13 cellular contexts compared by ENCODE assay signal in genomic region chr15:74865316-74865715, GRCh38. TPM values are rescaled to one million over a fixed set of nuclear protein-coding genes. Genes with fewer than 3 reads are reported as not detected.
DNase-seq lines count a peak whose midpoint lies in the region; ATAC-seq and TF ChIP-seq lines count a peak whose summit lies in the region.
"Had no signal": no experiment of that assay in that cellular context is flagged by ENCODE, and none has a peak within 500 bp of the region (broad histone marks: within the 10 kb centered on the region; RNA-seq: fewer than 3 reads in every experiment).

No MANE protein-coding gene starts in this region.

- no peaks in the 10 kb centered on the region for H3K27me3 Mint-ChIP-seq in CD4-positive, alpha-beta T cell
- H3K27me3 Mint-ChIP-seq in brain, result no peaks in the 10 kb centered on the region
- no peaks in the 10 kb centered on the region for H3K27me3 Mint-ChIP-seq in natural killer cell treated with Interleukin-12 subunit alpha and Interleukin-12 subunit beta and Interleukin-15 and Interleukin-18, amount 100 ng/mL, for 72 hours

- peak overlapping the region; percentile 48 for H3K4me3 Mint-ChIP-seq in CD4-positive, alpha-beta T cell
- H3K4me3 Mint-ChIP-seq in brain, result no peak overlapping the region
- H3K4me3 Mint-ChIP-seq in natural killer cell treated with Interleukin-12 subunit alpha and Interleukin-12 subunit beta and Interleukin-15 and Interleukin-18, amount 100 ng/mL, for 72 hours, result no peak overlapping the region

- H3K27ac ChIP-seq in CD4-positive, alpha-beta T cell (ENCODE audit: low read depth, low read length), result no peak overlapping the region
- no peak overlapping the region for H3K27ac ChIP-seq in HCT116 (ENCODE audit: low read depth, low read length)

- peaks cover 0 to 8% of the 10 kb centered on the region in 2 experiments; a peak in 1 of 4 replicates for H3K36me3 ChIP-seq in HCT116 (ENCODE audit: control insufficient read depth in 1 of 2, insufficient read depth in 2 of 2, low read length in 2 of 2)

- in situ Hi-C loops in GM13976 (cut with MboI; ENCODE audit: low sequenced_read_pairs, unreplicated experiment), result no loop called here

- H3K4me2 ChIP-seq in HCT116 (ENCODE audit: low read length), result peak overlapping the region; percentile 54

- CTCF ChIA-PET in CD4-positive, alpha-beta T cell (lab: Charles Lee), result interaction anchor here (0.7 kb wide), 1 partner anchor 41 kb away, joined by 3 read pairs; the partner anchor contains the start of gene FAM219B
- CTCF ChIA-PET in HCT116 (lab: Charles Lee), result no interaction called here

- H3K9me2 ChIP-seq in HCT116 (ENCODE audit: insufficient read depth), result no peaks in the 10 kb centered on the region

- 0 out of 4 replicates have a peak overlapping the region, but pooled peaks of 1 of the 2 experiments have one; percentile 1 for H3K4me3 ChIP-seq in HCT116 (replicated peaks in 1 of 2; ENCODE audit: low read depth in 1 of 2, low read length in 2 of 2)

- no peaks in the 10 kb centered on the region for H3K9me3 Mint-ChIP-seq in CD4-positive, alpha-beta T cell
- H3K9me3 Mint-ChIP-seq in brain, result peaks cover 0 to 4% (median 0%) of the 10 kb centered on the region in 5 experiments
- no peaks in the 10 kb centered on the region for H3K9me3 Mint-ChIP-seq in natural killer cell treated with Interleukin-12 subunit alpha and Interleukin-12 subunit beta and Interleukin-15 and Interleukin-18, amount 100 ng/mL, for 72 hours

- H3K36me3 Mint-ChIP-seq in CD4-positive, alpha-beta T cell (ENCODE audit: low read depth), result peaks cover 45% of the 10 kb centered on the region
- H3K36me3 Mint-ChIP-seq in brain, result peaks cover 21% of the 10 kb centered on the region
- H3K36me3 Mint-ChIP-seq in natural killer cell treated with Interleukin-12 subunit alpha and Interleukin-12 subunit beta and Interleukin-15 and Interleukin-18, amount 100 ng/mL, for 72 hours, result peaks cover 4% of the 10 kb centered on the region

- intact Hi-C loops in CD4-positive, alpha-beta T cell (cut with DNase I, micrococcal nuclease), result no loop called here
- intact Hi-C loops in HCT116 (cut with micrococcal nuclease), result no loop called here

- no peak for TF ChIP-seq POLR2A in HCT116 (IDR thresholded peaks at IDR 0.05; ENCODE audit: borderline replicate concordance, extremely low read depth, insufficient read depth, insufficient read length)

- no peaks in the 10 kb centered on the region for H3K9me3 ChIP-seq in CD4-positive, alpha-beta T cell (ENCODE audit: control insufficient read depth, low read length)
- H3K9me3 ChIP-seq in HCT116 (ENCODE audit: control insufficient read depth in 1 of 2, insufficient read depth in 1 of 2, low read depth in 1 of 2, low read length in 2 of 2), result no peaks in the 10 kb centered on the region

- peaks cover 63% of the 10 kb centered on the region for H3K4me1 Mint-ChIP-seq in CD4-positive, alpha-beta T cell (ENCODE audit: low read depth)
- peaks cover 40% of the 10 kb centered on the region for H3K4me1 Mint-ChIP-seq in brain
- H3K4me1 Mint-ChIP-seq in natural killer cell treated with Interleukin-12 subunit alpha and Interleukin-12 subunit beta and Interleukin-15 and Interleukin-18, amount 100 ng/mL, for 72 hours (ENCODE audit: low read depth in 2 of 2), result peaks cover 56 to 59% of the 10 kb centered on the region in 2 donors

- H3K27ac Mint-ChIP-seq in CD4-positive, alpha-beta T cell, result peak overlapping the region; percentile 79
- peak overlapping the region in 3 of 5 experiments; percentile 39 to 85 (median 55) for H3K27ac Mint-ChIP-seq in brain
- H3K27ac Mint-ChIP-seq in natural killer cell treated with Interleukin-12 subunit alpha and Interleukin-12 subunit beta and Interleukin-15 and Interleukin-18, amount 100 ng/mL, for 72 hours, result peak overlapping the region; percentile 73 to 74

- H3K9ac ChIP-seq in HCT116 (ENCODE audit: low read length), result no peak overlapping the region

- RAD21 ChIA-PET in HCT116 (lab: Charles Lee; ENCODE audit: low non-redundant PET in 1 of 2, low total read pairs in 2 of 2, uncharacterized antibody in 2 of 2, unreplicated experiment in 2 of 2), result no interaction called here

- DNase-seq in CD4-positive, alpha-beta T cell, result no peak
- DNase-seq in HCT116 (ENCODE audit: low read depth, low spot score), result no peak
- no peak for DNase-seq in natural killer cell treated with Interleukin-12 subunit alpha and Interleukin-12 subunit beta and Interleukin-15 and Interleukin-18, amount 100 ng/mL, for 72 hours (ENCODE audit: low spot score)
- no peak for DNase-seq in GM13976 (ENCODE audit: low spot score)
- DNase-seq in stimulated activated CD4-positive, alpha-beta T cell treated with anti-CD3 and anti-CD28 coated beads, Interleukin-15, amount 100 ng/mL, for 24 hours, result no peak
- DNase-seq: anterior cingulate cortex, NCI-H1092 treated with DMSO at 0.1 percent for 48 hours, NCI-H446 had no signal

- no peak for ATAC-seq in CD4-positive, alpha-beta T cell (ENCODE audit: poor library complexity)
- ATAC-seq in HCT116 (no peak), HG03159 (IDR thresholded peaks at IDR 0.05; ENCODE audit: unreplicated experiment) (no peak)
- no peak for ATAC-seq in natural killer cell treated with Interleukin-12 subunit alpha and Interleukin-12 subunit beta and Interleukin-15 and Interleukin-18, amount 100 ng/mL, for 72 hours
- ATAC-seq: right cardiac atrium had no signal

- H2AFZ ChIP-seq in HCT116 (ENCODE audit: low read depth, low read length, poor library complexity, severe bottlenecking), result no peak overlapping the region

- H4K20me1 ChIP-seq in HCT116 (ENCODE audit: insufficient read depth), result no peaks in the 10 kb centered on the region

- H3K27me3 ChIP-seq in CD4-positive, alpha-beta T cell (ENCODE audit: control insufficient read depth, insufficient read depth, low read length), result no peaks in the 10 kb centered on the region
- H3K27me3 ChIP-seq in HCT116 (ENCODE audit: insufficient read depth, low read length), result no peaks in the 10 kb centered on the region

- no peak for TF ChIP-seq CTCF in CD4-positive, alpha-beta T cell (IDR thresholded peaks at IDR 0.05)
- TF ChIP-seq CTCF in HCT116 (IDR thresholded peaks at IDR 0.05 in 2 of 3, conservative IDR thresholded peaks at IDR 0.05 in 1 of 3; ENCODE audit: borderline replicate concordance in 1 of 3, insufficient read depth in 1 of 3, low read depth in 2 of 3, low read length in 2 of 3) (no peak), brain (conservative IDR thresholded peaks at IDR 0.05) (no peak), GM13976 (IDR thresholded peaks at IDR 0.05; ENCODE audit: borderline replicate concordance, control extremely low read depth, extremely low read depth, insufficient read depth, missing control alignments) (no peak)

- peaks cover 18 to 47% of the 10 kb centered on the region in 2 experiments for H3K4me1 ChIP-seq in HCT116 (ENCODE audit: control insufficient read depth in 1 of 2, insufficient read depth in 2 of 2, low read length in 2 of 2)

- peaks cover 72% of the 10 kb centered on the region for H3K79me2 ChIP-seq in HCT116 (ENCODE audit: insufficient read depth, low read length)

- POLR2A ChIA-PET in CD4-positive, alpha-beta T cell (lab: Charles Lee), result no interaction called here
- POLR2A ChIA-PET in HCT116 (lab: Charles Lee), result interaction anchor here (0.6 kb wide), 2 partner anchors 9 to 79 kb away, joined by 3 to 6 read pairs; no protein-coding TSS in a partner anchor

- no TSS peak for BruUV-seq in HCT116 (replicated peaks; lab: Mats Ljungman, UMichigan)

- no peak for TF ChIP-seq RAD21 in HCT116 (IDR thresholded peaks at IDR 0.05; ENCODE audit: low read depth)

TF ChIP-seq in HCT116, 20 proteins besides CTCF, POLR2A, EP300 and RAD21 (continues in another document):
- TF ChIP-seq EZH2phosphoT487 (IDR thresholded peaks at IDR 0.05; ENCODE audit: borderline replicate concordance), result no peak
- no peak for TF ChIP-seq TCF7L2 (IDR thresholded peaks at IDR 0.05; ENCODE audit: borderline replicate concordance, extremely low read depth, insufficient read depth, insufficient read length)
- TF ChIP-seq EGR1 (IDR thresholded peaks at IDR 0.05; ENCODE audit: low read depth), result no peak
- no peak for TF ChIP-seq YY1 (IDR thresholded peaks at IDR 0.05; ENCODE audit: extremely low read depth, insufficient replicate concordance, low read depth, low read length)

RNA-seq across cellular contexts. Expression of gene SCAMP2, which starts 7.8 kb away (rescaled TPM):
- 10 to 100 TPM; 56.1 to 56.9 TPM for total RNA-seq in CD4-positive, alpha-beta T cell
- total RNA-seq in HCT116 (2021; ENCODE audit: unreplicated experiment), result 55.8 TPM
- polyA plus RNA-seq in HCT116 (2012), result 58.1 and 68.0 TPM in 2 replicates
- 70.3 TPM for polyA plus RNA-seq in brain (ENCODE audit: insufficient read depth, low read depth, low replicate concordance)
- total RNA-seq in natural killer cell treated with Interleukin-12 subunit alpha and Interleukin-12 subunit beta and Interleukin-15 and Interleukin-18, amount 100 ng/mL, for 72 hours, result 100 to 1,000 TPM; 109 to 111 TPM

RNA-seq across cellular contexts. Expression of gene ULK3, which starts 22.4 kb away (rescaled TPM):
- 10 to 100 TPM; 37.8 to 38.9 TPM for total RNA-seq in CD4-positive, alpha-beta T cell
- total RNA-seq in HCT116 (2021; ENCODE audit: unreplicated experiment), result 48.4 TPM
- polyA plus RNA-seq in HCT116 (2012), result 39.5 and 45.9 TPM in 2 replicates
- polyA plus RNA-seq in brain (ENCODE audit: insufficient read depth, low read depth, low replicate concordance), result 25.2 TPM
- 10 to 100 TPM; 39.1 to 74.7 TPM for total RNA-seq in natural killer cell treated with Interleukin-12 subunit alpha and Interleukin-12 subunit beta and Interleukin-15 and Interleukin-18, amount 100 ng/mL, for 72 hours

RNA-seq across cellular contexts. Expression of gene MPI, which starts 24.5 kb away (rescaled TPM):
- 10 to 100 TPM; 28.9 to 30.3 TPM for total RNA-seq in CD4-positive, alpha-beta T cell
- 49.7 TPM for total RNA-seq in HCT116 (2021; ENCODE audit: unreplicated experiment)
- polyA plus RNA-seq in HCT116 (2012), result 80.3 and 100 TPM in 2 replicates
- 64.7 TPM for polyA plus RNA-seq in brain (ENCODE audit: insufficient read depth, low read depth, low replicate concordance)
- total RNA-seq in natural killer cell treated with Interleukin-12 subunit alpha and Interleukin-12 subunit beta and Interleukin-15 and Interleukin-18, amount 100 ng/mL, for 72 hours, result 10 to 100 TPM; 43.6 to 46.8 TPM

RNA-seq across cellular contexts. Expression of gene CPLX3, which starts 38.9 kb away (rescaled TPM):
- under 1 TPM; 0.16 to 0.53 TPM for total RNA-seq in CD4-positive, alpha-beta T cell
- total RNA-seq in HCT116 (2021; ENCODE audit: unreplicated experiment), result not detected
- not detected in 2 replicates for polyA plus RNA-seq in HCT116 (2012)
- polyA plus RNA-seq in brain (ENCODE audit: insufficient read depth, low read depth, low replicate concordance), result 2.1 TPM
- total RNA-seq in natural killer cell treated with Interleukin-12 subunit alpha and Interleukin-12 subunit beta and Interleukin-15 and Interleukin-18, amount 100 ng/mL, for 72 hours, result 1 to 10 TPM in 1 of 2 donors, under 1 TPM in 1; 0.43 to 1.7 TPM
- total RNA-seq: activated CD8-positive, alpha-beta memory T cell treated with anti-CD3 and anti-CD28 coated beads for 36 hours; mucosa of gallbladder had no signal

RNA-seq across cellular contexts. Expression of gene FAM219B, which starts 41.3 kb away (rescaled TPM):
- 10 to 100 TPM; 21.5 to 26.8 TPM for total RNA-seq in CD4-positive, alpha-beta T cell
- 64.3 TPM for total RNA-seq in HCT116 (2021; ENCODE audit: unreplicated experiment)
- polyA plus RNA-seq in HCT116 (2012), result 27.5 and 35.6 TPM in 2 replicates
- 44.5 TPM for polyA plus RNA-seq in brain (ENCODE audit: insufficient read depth, low read depth, low replicate concordance)
- total RNA-seq in natural killer cell treated with Interleukin-12 subunit alpha and Interleukin-12 subunit beta and Interleukin-15 and Interleukin-18, amount 100 ng/mL, for 72 hours, result 10 to 100 TPM; 49.6 to 74.3 TPM
